ENCODE assay signal across 22 cellular contexts in the genomic region with DNA sequence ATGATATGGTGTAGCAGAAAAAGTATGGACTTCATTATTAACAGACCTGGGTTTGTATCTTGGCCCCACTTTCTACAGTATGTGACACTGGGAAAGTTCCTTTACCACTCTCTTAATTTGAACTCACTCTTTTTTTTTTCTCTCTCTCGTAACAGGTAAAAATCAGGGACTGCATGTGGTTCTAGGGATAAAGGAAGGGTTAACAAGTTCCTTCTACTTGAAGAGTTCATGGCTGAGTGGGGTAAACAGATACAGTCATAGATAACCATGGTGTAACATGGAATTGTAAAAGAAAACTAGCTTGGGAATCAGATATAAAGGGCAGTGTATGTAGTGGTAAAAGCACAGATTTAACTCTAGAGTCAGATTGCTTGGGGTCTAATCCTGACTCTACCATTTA. TPM values are rescaled to one million over a fixed set of nuclear protein-coding genes. Genes with fewer than 3 reads are reported as not detected.
DNase-seq lines count a peak whose midpoint lies in the region; ATAC-seq, FAIRE-seq and TF ChIP-seq lines count a peak whose summit lies in the region.
"Had no signal": no experiment of that assay in that cellular context is flagged by ENCODE, and none has a peak within 500 bp of the region (broad histone marks: within the 10 kb centered on the region; RNA-seq: fewer than 3 reads in every experiment).

No MANE protein-coding gene starts in this region.

- H2BK120ac ChIP-seq in IMR-90 (ENCODE audit: low read depth, low read length), result no peak overlapping the region

- no peak for FAIRE-seq in HepG2 (lab: Jason Lieb, UNC)
- FAIRE-seq: RCC 7860 had no signal

- no peak overlapping the region for H2BK5ac ChIP-seq in IMR-90 (ENCODE audit: low read depth, low read length, poor library complexity, severe bottlenecking)

- H2AK5ac ChIP-seq in IMR-90 (ENCODE audit: low read depth, low read length), result no peak overlapping the region

- H3K27ac Mint-ChIP-seq in stimulated activated naive B cell treated with anti-CD40 and anti-IgM and Interleukin-4, amounts not matched to agents 10 μg/mL and 1 μg/mL and 100 μg/mL, for 72 hours, result peak overlapping the region; percentile 16
- H3K27ac Mint-ChIP-seq: IgD-negative memory B cell had no signal

- no peaks in the 10 kb centered on the region for H3K9me3 Mint-ChIP-seq in stimulated activated naive B cell treated with anti-CD40 and anti-IgM and Interleukin-4, amounts not matched to agents 10 μg/mL and 1 μg/mL and 100 μg/mL, for 72 hours
- H3K9me3 Mint-ChIP-seq: CD14-positive monocyte, IgD-negative memory B cell had no signal

- TF ChIP-seq EP300 in HepG2 (IDR thresholded peaks at IDR 0.05; ENCODE audit: low read depth in 2 of 2, low read length in 2 of 2) (no peak), HepG2 (CRISPR knock-in tag; IDR thresholded peaks at IDR 0.05; ENCODE audit: borderline replicate concordance) (no peak)

- dilution Hi-C loops in IMR-90 (cut with HindIII; ENCODE audit: low sequenced_read_pairs, unreplicated experiment), result no loop called here

- no peak overlapping the region for H3K56ac ChIP-seq in IMR-90 (ENCODE audit: extremely low read depth, insufficient read depth, low read length)

- H3K36me3 ChIP-seq in IMR-90 (ENCODE audit: control insufficient read depth, insufficient read depth, low read length) (no peaks in the 10 kb centered on the region), HepG2 (replicated peaks in 1 of 2; ENCODE audit: control insufficient read depth in 1 of 2, insufficient read depth in 2 of 2, low read length in 2 of 2) (no peaks in the 10 kb centered on the region)
- H3K36me3 ChIP-seq: BE2C, HAP-1 had no signal

- H4K91ac ChIP-seq in IMR-90 (ENCODE audit: insufficient read depth, low read depth, low read length), result no peak overlapping the region

- H3K27me3 ChIP-seq in IMR-90 (ENCODE audit: control insufficient read depth, insufficient read depth, low read length) (no peaks in the 10 kb centered on the region), HepG2 (ENCODE audit: control insufficient read depth in 1 of 2, insufficient read depth in 2 of 2, low read length in 2 of 2) (no peaks in the 10 kb centered on the region)
- H3K27me3 ChIP-seq: BE2C had no signal

- no peak overlapping the region for H3K4me2 ChIP-seq in IMR-90 (ENCODE audit: low read depth, low read length)
- H3K4me2 ChIP-seq in HepG2 (ENCODE audit: low read depth, low read length), result no peak overlapping the region

- CTCF ChIA-PET in IMR-90 (lab: Yijun Ruan, JAX), result interaction anchor here (1.0 to 1.1 kb wide), 2 partner anchors 46 to 61 kb away, joined by 3 read pairs; no protein-coding TSS in a partner anchor
- CTCF ChIA-PET in HepG2 (lab: Yijun Ruan, JAX; ENCODE audit: low intra/inter-chr PET ratio, low total read pairs), result interaction anchor here (1.4 kb wide), 1 partner anchor 47 kb away, joined by 5 read pairs; no protein-coding TSS in a partner anchor

- POLR2A ChIA-PET in IMR-90 (lab: Charles Lee; ENCODE audit: unreplicated experiment) (no interaction called here), HepG2 (lab: Yijun Ruan, JAX) (no interaction called here)

- TF ChIP-seq RAD21 in IMR-90 (IDR thresholded peaks at IDR 0.05; ENCODE audit: low read length) (no peak), HepG2 (CRISPR knock-in tag; IDR thresholded peaks at IDR 0.05) (no peak)

- H2AFZ ChIP-seq in IMR-90 (replicated peaks; ENCODE audit: low read length, poor library complexity) (no peak overlapping the region), HepG2 (ENCODE audit: low read length) (no peak overlapping the region)

- no peak for TF ChIP-seq POLR2A in IMR-90 (IDR thresholded peaks at IDR 0.05; ENCODE audit: low read depth, low read length)
- no peak for TF ChIP-seq POLR2A in HepG2 (IDR thresholded peaks at IDR 0.05; ENCODE audit: insufficient read depth in 1 of 2, low read depth in 2 of 2, low read length in 2 of 2)

- H3K27ac ChIP-seq in IMR-90 (ENCODE audit: insufficient read depth, low read length) (no peak overlapping the region), HepG2 (ENCODE audit: extremely low read length, insufficient read depth, low read length) (no peak overlapping the region)
- H3K27ac ChIP-seq: SK-N-MC had no signal

- no peak overlapping the region for H2AK9ac ChIP-seq in IMR-90 (replicated peaks; ENCODE audit: low read depth, low read length, poor library complexity)

- H4K20me1 ChIP-seq in IMR-90 (ENCODE audit: insufficient read depth, low read length) (peaks cover 13% of the 10 kb centered on the region), HepG2 (ENCODE audit: insufficient read depth, low read length) (no peaks in the 10 kb centered on the region)

- no peaks in the 10 kb centered on the region for H3K79me2 ChIP-seq in HepG2 (ENCODE audit: insufficient read depth, low read length)

- WGBS in IMR-90 (ENCODE audit: extremely low coverage in 2 of 2, insufficient read length in 1 of 2), 2 experiments, result no CpG with 5 or more reads among the region's 1 CpG
- 96% methylated on average over 1 of the region's 1 CpG for WGBS in HepG2 (ENCODE audit: low lambda C conversion rate)

- H3K9me3 ChIP-seq in IMR-90 (ENCODE audit: control insufficient read depth, insufficient read depth, low read length), result no peaks in the 10 kb centered on the region
- H3K9me3 ChIP-seq in HepG2 (ENCODE audit: low read length), result no peaks in the 10 kb centered on the region
- H3K9me3 ChIP-seq: BE2C, HAP-1 had no signal

- no peak for TF ChIP-seq CTCF in IMR-90 (conservative IDR thresholded peaks at IDR 0.05; ENCODE audit: low read depth, low read length)
- no peak for TF ChIP-seq CTCF in HepG2 (CRISPR knock-in tag; IDR thresholded peaks at IDR 0.05)

- no peak overlapping the region for H3K14ac ChIP-seq in IMR-90 (replicated peaks; ENCODE audit: low read depth, low read length)

- DNase-seq in IMR-90, result peak; percentile 23
- peak; percentile 36 for DNase-seq in amniotic epithelial cell (ENCODE audit: low read depth)
- no peak for DNase-seq in HepG2 (ENCODE audit: low spot score)
- no peak for DNase-seq in stimulated activated naive B cell treated with anti-CD40 and anti-IgM and Interleukin-4, amounts not matched to agents 10 μg/mL and 1 μg/mL and 100 μg/mL, for 72 hours
- no peak for DNase-seq in retina
- DNase-seq in AG08396 (ENCODE audit: low spot score), result no peak
- DNase-seq in NCI-H2227 treated with DMSO at 0.1 percent for 48 hours (lab: John Stamatoyannopoulos, UW), result no peak
- DNase-seq: BE2C, GOT3, NCI-H1048, NCI-H1694, NCI-H2081, NCI-H345, NCI-H524 treated with DMSO at 0.1 percent for 48 hours, NCI-H774, SIG-M5 had no signal

- H3K18ac ChIP-seq in IMR-90 (ENCODE audit: low read depth, low read length), result no peak overlapping the region

- no TSS peak for BruUV-seq in IMR-90 (replicated peaks; lab: Mats Ljungman, UMichigan)
- no TSS peak for BruUV-seq in HepG2 (replicated peaks; lab: Mats Ljungman, UMichigan)

- peaks cover 8% of the 10 kb centered on the region for H3K9me1 ChIP-seq in IMR-90 (ENCODE audit: insufficient read depth, low read length)

- H3K27me3 Mint-ChIP-seq in stimulated activated naive B cell treated with anti-CD40 and anti-IgM and Interleukin-4, amounts not matched to agents 10 μg/mL and 1 μg/mL and 100 μg/mL, for 72 hours, result no peaks in the 10 kb centered on the region
- H3K27me3 Mint-ChIP-seq: IgD-negative memory B cell had no signal

- H3K4me1 ChIP-seq in IMR-90 (ENCODE audit: control insufficient read depth, insufficient read depth, low read length) (peaks cover 10% of the 10 kb centered on the region), HepG2 (ENCODE audit: insufficient read depth, low read length) (peaks cover 27% of the 10 kb centered on the region)
- H3K4me1 ChIP-seq: BE2C had no signal

- H3K4me3 ChIP-seq in IMR-90 (ENCODE audit: insufficient read depth, low read depth, low read length) (no peak overlapping the region), HepG2 (replicated peaks in 1 of 3; ENCODE audit: insufficient read depth in 1 of 3, low read depth in 2 of 3, low read length in 3 of 3) (no peak overlapping the region)
- H3K4me3 ChIP-seq: HAP-1, SK-N-MC had no signal

- no peak overlapping the region for H4K8ac ChIP-seq in IMR-90 (ENCODE audit: low read depth in 2 of 2, low read length in 2 of 2)

- H3K4me3 Mint-ChIP-seq in stimulated activated naive B cell treated with anti-CD40 and anti-IgM and Interleukin-4, amounts not matched to agents 10 μg/mL and 1 μg/mL and 100 μg/mL, for 72 hours, result no peak overlapping the region
- H3K4me3 Mint-ChIP-seq: CD14-positive monocyte, IgD-negative memory B cell had no signal

- no peak overlapping the region for H3K4ac ChIP-seq in IMR-90 (ENCODE audit: low read depth, low read length)

- H3K79me1 ChIP-seq in IMR-90 (ENCODE audit: low read depth in 1 of 2, low read length in 2 of 2), result peaks cover 17 to 67% of the 10 kb centered on the region in 2 experiments

- H2BK20ac ChIP-seq in IMR-90 (ENCODE audit: low read depth, low read length), result no peak overlapping the region

- no peak overlapping the region for H2BK15ac ChIP-seq in IMR-90 (ENCODE audit: low read depth, low read length)

- ATAC-seq in IMR-90 (ENCODE audit: low read depth) (no peak), HepG2 (no peak), GM21423 (IDR thresholded peaks at IDR 0.05; ENCODE audit: unreplicated experiment) (no peak)
- no peak for ATAC-seq in stimulated activated naive B cell treated with anti-CD40 and anti-IgM and Interleukin-4, amounts not matched to agents 10 μg/mL and 1 μg/mL and 100 μg/mL, for 72 hours (replicated peaks)

- intact Hi-C loops in IMR-90 (cut with micrococcal nuclease) (loop anchor here (5.0 kb wide), 1 partner anchor 45 kb away; no protein-coding TSS in a partner anchor), HepG2 (cut with micrococcal nuclease; ENCODE audit: unreplicated experiment) (no loop called here)

- H3K9ac ChIP-seq in IMR-90 (ENCODE audit: low read depth, low read length), result no peak overlapping the region
- H3K9ac ChIP-seq in HepG2 (ENCODE audit: insufficient read depth, low read depth, low read length), result no peak overlapping the region

- H3K4me1 Mint-ChIP-seq in stimulated activated naive B cell treated with anti-CD40 and anti-IgM and Interleukin-4, amounts not matched to agents 10 μg/mL and 1 μg/mL and 100 μg/mL, for 72 hours, result peaks cover 3 to 19% of the 10 kb centered on the region in 2 donors
- H3K4me1 Mint-ChIP-seq: CD14-positive monocyte had no signal

- peaks cover 0 to 4% of the 10 kb centered on the region in 2 donors for H3K36me3 Mint-ChIP-seq in stimulated activated naive B cell treated with anti-CD40 and anti-IgM and Interleukin-4, amounts not matched to agents 10 μg/mL and 1 μg/mL and 100 μg/mL, for 72 hours

- in situ Hi-C loops in IMR-90 (cut with MboI; ENCODE audit: low sequenced_read_pairs), result no loop called here
- in situ Hi-C loops in HepG2 (cut with HindIII; ENCODE audit: extremely low pct_ligation_motif_present, low pct_unique_long_range_greater_than_20kb), result no loop called here

- H4K5ac ChIP-seq in IMR-90 (ENCODE audit: low read depth, low read length), result no peak overlapping the region

- H3K23ac ChIP-seq in IMR-90 (ENCODE audit: low read depth, low read length), result no peak overlapping the region; the same call in 1 of the 2 replicates

RNA-seq across cellular contexts. Expression of a gene that starts 21.2 kb away (rescaled TPM):
- total RNA-seq in IMR-90 (2012; rRNA removed) (46.1 and 55.2 TPM in 2 replicates), HepG2 (2016; rRNA removed; fragmentation: Illumina TruSeq; extraction: Trizol) (17.9 and 28.1 TPM in 2 replicates)
- polyA plus RNA-seq in IMR-90 (2012; rRNA removed) (6.5 and 8.1 TPM in 2 replicates), HepG2 (2011; rRNA removed) (6.4 and 6.9 TPM in 2 replicates)
- polyA plus RNA-seq in IMR-90 (2012; cell fraction: cytosol; rRNA removed), result 3.3 and 4.1 TPM in 2 replicates
- 2.7 and 7.7 TPM in 2 replicates for polyA plus RNA-seq in IMR-90 (2012; cell fraction: nucleus; rRNA removed; ENCODE audit: low replicate concordance)
- 2.2 and 2.5 TPM in 2 replicates for total RNA-seq in HepG2 (2016; cell fraction: cytosol; rRNA removed; fragmentation: Illumina TruSeq; extraction: Trizol; ENCODE audit: low read depth)
- total RNA-seq in HepG2 (2016; cell fraction: insoluble cytoplasmic fraction; rRNA removed; fragmentation: Illumina TruSeq; extraction: Trizol), result 18.2 and 27.0 TPM in 2 replicates
- 8.1 and 8.3 TPM in 2 replicates for total RNA-seq in HepG2 (2016; cell fraction: membrane; rRNA removed; fragmentation: Illumina TruSeq; extraction: Trizol)
- total RNA-seq in HepG2 (2016; cell fraction: nucleus; rRNA removed; fragmentation: Illumina TruSeq; extraction: Trizol), result 17.9 and 18.0 TPM in 2 replicates
- polyA plus RNA-seq in HepG2 (2011; cell fraction: cytosol; rRNA removed), result 3.3 and 4.9 TPM in 2 replicates
- 3.6 and 4.2 TPM in 2 replicates for polyA plus RNA-seq in HepG2 (2011; cell fraction: nucleus; rRNA removed)
- polyA plus RNA-seq in HepG2 (2012), result 3.8 and 5.0 TPM in 2 replicates
- polyA plus RNA-seq in HepG2 (2016; cell fraction: cytosol; fragmentation: Illumina TruSeq; extraction: Trizol; ENCODE audit: low read depth), result 0.28 and 0.43 TPM in 2 replicates
- polyA plus RNA-seq in HepG2 (2016; cell fraction: insoluble cytoplasmic fraction; fragmentation: Illumina TruSeq; extraction: Trizol; ENCODE audit: low read depth), result 9.8 and 10.7 TPM in 2 replicates
- 1.7 and 1.8 TPM in 2 replicates for polyA plus RNA-seq in HepG2 (2016; cell fraction: membrane; fragmentation: Illumina TruSeq; extraction: Trizol; ENCODE audit: low read depth)
- polyA plus RNA-seq in HepG2 (2016; cell fraction: nucleus; fragmentation: Illumina TruSeq; extraction: Trizol; ENCODE audit: insufficient read depth, low read depth), result 8.2 and 8.3 TPM in 2 replicates
- polyA minus RNA-seq in HepG2 (2011; rRNA and poly(A)+ RNA removed; ENCODE audit: low replicate concordance), result 23.6 and 31.5 TPM in 2 replicates
- 10.2 and 11.1 TPM in 2 replicates for polyA minus RNA-seq in HepG2 (2011; cell fraction: cytosol; rRNA and poly(A)+ RNA removed)
- 26.4 and 34.1 TPM in 2 replicates for polyA minus RNA-seq in HepG2 (2011; cell fraction: nucleus; rRNA and poly(A)+ RNA removed)

RNA-seq across cellular contexts. Expression of a gene that starts 49.3 kb away (rescaled TPM):
- total RNA-seq in IMR-90 (2012; rRNA removed), result 17.5 and 20.3 TPM in 2 replicates
- polyA plus RNA-seq in IMR-90 (2012; rRNA removed), result 8.9 and 9.3 TPM in 2 replicates
- polyA plus RNA-seq in IMR-90 (2012; cell fraction: cytosol; rRNA removed), result 3.5 and 4.5 TPM in 2 replicates
- polyA plus RNA-seq in IMR-90 (2012; cell fraction: nucleus; rRNA removed; ENCODE audit: low replicate concordance), result 2.1 and 3.2 TPM in 2 replicates
- total RNA-seq in HepG2 (2016; rRNA removed; fragmentation: Illumina TruSeq; extraction: Trizol), result 30.4 and 60.7 TPM in 2 replicates
- 7.9 and 8.2 TPM in 2 replicates for total RNA-seq in HepG2 (2016; cell fraction: cytosol; rRNA removed; fragmentation: Illumina TruSeq; extraction: Trizol; ENCODE audit: low read depth)
- total RNA-seq in HepG2 (2016; cell fraction: insoluble cytoplasmic fraction; rRNA removed; fragmentation: Illumina TruSeq; extraction: Trizol), result 35.7 and 61.3 TPM in 2 replicates
- total RNA-seq in HepG2 (2016; cell fraction: membrane; rRNA removed; fragmentation: Illumina TruSeq; extraction: Trizol), result 21.1 and 21.8 TPM in 2 replicates
- 11.9 and 13.9 TPM in 2 replicates for total RNA-seq in HepG2 (2016; cell fraction: nucleus; rRNA removed; fragmentation: Illumina TruSeq; extraction: Trizol)
- 12.3 and 13.7 TPM in 2 replicates for polyA plus RNA-seq in HepG2 (2011; rRNA removed)
- 14.4 and 15.5 TPM in 2 replicates for polyA plus RNA-seq in HepG2 (2011; cell fraction: cytosol; rRNA removed)
- 3.6 and 5.4 TPM in 2 replicates for polyA plus RNA-seq in HepG2 (2011; cell fraction: nucleus; rRNA removed)
- 23.9 and 27.0 TPM in 2 replicates for polyA plus RNA-seq in HepG2 (2012)
- polyA plus RNA-seq in HepG2 (2016; cell fraction: cytosol; fragmentation: Illumina TruSeq; extraction: Trizol; ENCODE audit: low read depth), result 6.2 and 6.5 TPM in 2 replicates
- 52.4 and 54.7 TPM in 2 replicates for polyA plus RNA-seq in HepG2 (2016; cell fraction: insoluble cytoplasmic fraction; fragmentation: Illumina TruSeq; extraction: Trizol; ENCODE audit: low read depth)
- polyA plus RNA-seq in HepG2 (2016; cell fraction: membrane; fragmentation: Illumina TruSeq; extraction: Trizol; ENCODE audit: low read depth), result 13.1 and 13.3 TPM in 2 replicates
- 24.3 and 25.2 TPM in 2 replicates for polyA plus RNA-seq in HepG2 (2016; cell fraction: nucleus; fragmentation: Illumina TruSeq; extraction: Trizol; ENCODE audit: insufficient read depth, low read depth)
- polyA minus RNA-seq in HepG2 (2011; rRNA and poly(A)+ RNA removed; ENCODE audit: low replicate concordance), result 20.8 and 60.9 TPM in 2 replicates
- polyA minus RNA-seq in HepG2 (2011; cell fraction: cytosol; rRNA and poly(A)+ RNA removed), result 6.9 and 10.1 TPM in 2 replicates
- polyA minus RNA-seq in HepG2 (2011; cell fraction: nucleus; rRNA and poly(A)+ RNA removed), result 4.2 and 6.1 TPM in 2 replicates

Comparison
In these comparisons a context has a peak if more than half of its experiments do, and no peak if none do; other contexts are left out.
1. DNase-seq: peak in IMR-90 (single experiment) and amniotic epithelial cell (single experiment); none in HepG2 (single experiment), stimulated activated naive B cell treated with anti-CD40 and anti-IgM and Interleukin-4, amounts not matched to agents 10 μg/mL and 1 μg/mL and 100 μg/mL, for 72 hours (single experiment), retina (single experiment), AG08396 (single experiment) and NCI-H2227 treated with DMSO at 0.1 percent for 48 hours (single experiment).